Comparison of ENCODE assay signal across 21 cellular contexts in genomic region chr20:56796345-56796744, GRCh38.
DNase-seq lines count a peak whose midpoint lies in the region; ATAC-seq, FAIRE-seq and TF ChIP-seq lines count a peak whose summit lies in the region.
"Had no signal": no experiment of that assay in that cellular context is flagged by ENCODE, and none has a peak within 500 bp of the region (broad histone marks: within the 10 kb centered on the region; RNA-seq: fewer than 3 reads in every experiment).

No MANE protein-coding gene starts in this region.

- TF ChIP-seq RAD21 in liver (IDR thresholded peaks at IDR 0.05) (peak in 1 of 2 donors; percentile 31), HepG2 (CRISPR knock-in tag; IDR thresholded peaks at IDR 0.05) (no peak), SK-N-SH (IDR thresholded peaks at IDR 0.05; ENCODE audit: low read length) (no peak)

- H3K9me3 ChIP-seq in liver (ENCODE audit: control insufficient read depth in 4 of 4, low read length in 3 of 4) (no peaks in the 10 kb centered on the region), HepG2 (ENCODE audit: low read length) (peaks cover 16% of the 10 kb centered on the region), PC-9 (ENCODE audit: insufficient read depth, low read depth) (no peaks in the 10 kb centered on the region; the same call in 1 of the 2 replicates), SK-N-SH (no peaks in the 10 kb centered on the region), gastrocnemius medialis (no peaks in the 10 kb centered on the region)
- H3K9me3 ChIP-seq: BE2C had no signal

- no peak overlapping the region for H3K4me2 ChIP-seq in HepG2 (ENCODE audit: low read depth, low read length)
- no peak overlapping the region for H3K4me2 ChIP-seq in PC-9
- no peak overlapping the region for H3K4me2 ChIP-seq in SK-N-SH

- no peaks in the 10 kb centered on the region for H3K9me2 ChIP-seq in PC-9 (ENCODE audit: insufficient read depth)
- no peaks in the 10 kb centered on the region for H3K9me2 ChIP-seq in SK-N-SH

- in situ Hi-C loops in HepG2 (cut with HindIII; ENCODE audit: extremely low pct_ligation_motif_present, low pct_unique_long_range_greater_than_20kb), result no loop called here
- in situ Hi-C loops in gastrocnemius medialis (cut with MboI; ENCODE audit: low sequenced_read_pairs in 4 of 4), result no loop called here

- TF ChIP-seq EP300 in HepG2 (IDR thresholded peaks at IDR 0.05; ENCODE audit: low read depth in 2 of 2, low read length in 2 of 2), result no peak
- TF ChIP-seq EP300 in HepG2 (CRISPR knock-in tag; IDR thresholded peaks at IDR 0.05; ENCODE audit: borderline replicate concordance), result no peak
- TF ChIP-seq EP300 in SK-N-SH (IDR thresholded peaks at IDR 0.05; ENCODE audit: borderline replicate concordance in 1 of 2, low read depth in 1 of 2, low read length in 1 of 2), result no peak

- H3K4me1 ChIP-seq in liver (ENCODE audit: control insufficient read depth in 4 of 4, insufficient read depth in 4 of 4, low read length in 3 of 4) (peaks cover 7 to 36% (median 29%) of the 10 kb centered on the region in 4 donors), HepG2 (ENCODE audit: insufficient read depth, low read length) (no peaks in the 10 kb centered on the region), PC-9 (replicated peaks; ENCODE audit: insufficient read depth) (peaks cover 16% of the 10 kb centered on the region), SK-N-SH (ENCODE audit: control insufficient read depth in 1 of 2, insufficient read depth in 2 of 2, low read depth in 1 of 2, low read length in 1 of 2) (no peaks in the 10 kb centered on the region), gastrocnemius medialis (no peaks in the 10 kb centered on the region)
- H3K4me1 ChIP-seq: BE2C had no signal

- intact Hi-C loops in HepG2 (cut with micrococcal nuclease; ENCODE audit: unreplicated experiment), result no loop called here
- intact Hi-C loops in PC-9 (cut with micrococcal nuclease; ENCODE audit: unreplicated experiment), result no loop called here
- intact Hi-C loops in gastrocnemius medialis (cut with DNase I; ENCODE audit: low total_unique reads), result no loop called here

- H3K36me3 ChIP-seq in liver (ENCODE audit: control insufficient read depth in 4 of 4, insufficient read depth in 3 of 4, low read depth in 1 of 4, low read length in 3 of 4), result no peaks in the 10 kb centered on the region
- H3K36me3 ChIP-seq in HepG2 (replicated peaks in 1 of 2; ENCODE audit: control insufficient read depth in 1 of 2, insufficient read depth in 2 of 2, low read length in 2 of 2), result no peaks in the 10 kb centered on the region
- no peaks in the 10 kb centered on the region for H3K36me3 ChIP-seq in PC-9 (ENCODE audit: low read depth)
- no peaks in the 10 kb centered on the region for H3K36me3 ChIP-seq in SK-N-SH (replicated peaks in 1 of 2; ENCODE audit: control insufficient read depth in 1 of 2, insufficient read depth in 2 of 2, low read length in 1 of 2)
- H3K36me3 ChIP-seq in gastrocnemius medialis, result no peaks in the 10 kb centered on the region
- H3K36me3 ChIP-seq: BE2C had no signal

- TF ChIP-seq CTCF in liver (IDR thresholded peaks at IDR 0.05; ENCODE audit: low read depth, low read length, missing input control) (no peak), HepG2 (CRISPR knock-in tag; IDR thresholded peaks at IDR 0.05) (no peak), PC-9 (conservative IDR thresholded peaks at IDR 0.05) (no peak), SK-N-SH (IDR thresholded peaks at IDR 0.05) (no peak), gastrocnemius medialis (IDR thresholded peaks at IDR 0.05 in 4 of 5, conservative IDR thresholded peaks at IDR 0.05 in 1 of 5) (no peak)

- no peak for DNase-seq in HepG2 (ENCODE audit: low spot score)
- DNase-seq in PC-9, result peak; percentile 46 to 65
- DNase-seq in amniotic epithelial cell (ENCODE audit: low read depth), result peak; percentile 10
- no peak for DNase-seq in activated CD8-positive, alpha-beta memory T cell treated with anti-CD3 and anti-CD28 coated beads, Interleukin-2, amount 50 U/mL, for 4 hours
- no peak for DNase-seq in SK-N-SH
- DNase-seq in hepatic stellate cell (ENCODE audit: low spot score), result no peak
- no peak for DNase-seq in gastrocnemius medialis
- DNase-seq: BE2C; Calu3; CD4-positive, CD25-positive, alpha-beta regulatory T cell; EL; KG1; NCI-H1105; NCI-H1694; NCI-H2107; NCI-H510A; NCI-H748 treated with DMSO at 0.1 percent for 48 hours; T-cell had no signal

- H3K9ac ChIP-seq in liver (ENCODE audit: low read depth in 1 of 2, low read length in 2 of 2) (no peak overlapping the region), HepG2 (ENCODE audit: insufficient read depth, low read depth, low read length) (no peak overlapping the region), SK-N-SH (no peak overlapping the region)

- H3F3A ChIP-seq in PC-9 (ENCODE audit: insufficient read depth, low read depth) (no peaks in the 10 kb centered on the region), SK-N-SH (replicated peaks; ENCODE audit: insufficient read depth) (no peaks in the 10 kb centered on the region)

- H3K4me3 ChIP-seq in liver (ENCODE audit: low read depth in 1 of 3, low read length in 3 of 3), result no peak overlapping the region
- no peak overlapping the region for H3K4me3 ChIP-seq in HepG2 (replicated peaks in 1 of 3; ENCODE audit: insufficient read depth in 1 of 3, low read depth in 2 of 3, low read length in 3 of 3)
- H3K4me3 ChIP-seq in PC-9, result no peak overlapping the region
- no peak overlapping the region for H3K4me3 ChIP-seq in SK-N-SH (ENCODE audit: low read depth in 2 of 2, low read length in 1 of 2)
- no peak overlapping the region for H3K4me3 ChIP-seq in gastrocnemius medialis

- H3K27ac ChIP-seq in liver (ENCODE audit: low read depth in 1 of 2, low read length in 2 of 2) (peak overlapping the region; percentile 69 to 82), HepG2 (ENCODE audit: extremely low read length, insufficient read depth, low read length) (no peak overlapping the region), PC-9 (no peak overlapping the region), SK-N-SH (ENCODE audit: low read depth in 2 of 2, low read length in 1 of 2) (no peak overlapping the region), gastrocnemius medialis (no peak overlapping the region)

- FAIRE-seq in HepG2 (lab: Jason Lieb, UNC), result no peak
- FAIRE-seq: A204.1, GM12891 had no signal

- ATAC-seq in HepG2 (no peak), gastrocnemius medialis (no peak)
- ATAC-seq: T-cell had no signal

- H3K27me3 ChIP-seq in liver (ENCODE audit: control insufficient read depth in 4 of 4, insufficient read depth in 4 of 4, low read length in 3 of 4) (no peaks in the 10 kb centered on the region), HepG2 (ENCODE audit: control insufficient read depth in 1 of 2, insufficient read depth in 2 of 2, low read length in 2 of 2) (peaks cover 0 to 23% of the 10 kb centered on the region in 2 experiments; a peak in 3 of 5 replicates), PC-9 (ENCODE audit: insufficient read depth, low read depth) (no peaks in the 10 kb centered on the region), SK-N-SH (ENCODE audit: insufficient read depth) (peaks cover 75% of the 10 kb centered on the region), gastrocnemius medialis (no peaks in the 10 kb centered on the region)
- H3K27me3 ChIP-seq: BE2C had no signal

- H2AFZ ChIP-seq in HepG2 (ENCODE audit: low read length) (no peak overlapping the region), PC-9 (no peak overlapping the region), SK-N-SH (ENCODE audit: low read depth) (no peak overlapping the region)

- CTCF ChIA-PET in HepG2 (lab: Yijun Ruan, JAX; ENCODE audit: low intra/inter-chr PET ratio, low total read pairs) (no interaction called here), PC-9 (lab: Charles Lee) (no interaction called here), SK-N-SH (lab: Yijun Ruan, JAX) (no interaction called here)

- H4K20me1 ChIP-seq in HepG2 (ENCODE audit: insufficient read depth, low read length) (no peaks in the 10 kb centered on the region), PC-9 (ENCODE audit: insufficient read depth) (no peaks in the 10 kb centered on the region), SK-N-SH (ENCODE audit: insufficient read depth) (no peaks in the 10 kb centered on the region)

- 20% methylated on average over 3 of the region's 3 CpGs for WGBS in liver
- WGBS in HepG2 (ENCODE audit: low lambda C conversion rate), result 21% methylated on average over 3 of the region's 3 CpGs
- WGBS in SK-N-SH (ENCODE audit: low lambda C conversion rate), result 25% methylated on average over 3 of the region's 3 CpGs

- TF ChIP-seq POLR2A in HepG2 (IDR thresholded peaks at IDR 0.05; ENCODE audit: insufficient read depth in 1 of 2, low read depth in 2 of 2, low read length in 2 of 2) (no peak), gastrocnemius medialis (IDR thresholded peaks at IDR 0.05) (no peak)

- POLR2A ChIA-PET in HepG2 (lab: Yijun Ruan, JAX), result no interaction called here
- POLR2A ChIA-PET in PC-9 (lab: Charles Lee; ENCODE audit: unreplicated experiment), result interaction anchor here (0.5 kb wide), 1 partner anchor 147 kb away, joined by 3 read pairs; no protein-coding TSS in a partner anchor
- POLR2A ChIA-PET in SK-N-SH (lab: Yijun Ruan, JAX), result no interaction called here

- H3K79me2 ChIP-seq in HepG2 (ENCODE audit: insufficient read depth, low read length), result no peaks in the 10 kb centered on the region
- no peaks in the 10 kb centered on the region for H3K79me2 ChIP-seq in PC-9 (ENCODE audit: low read depth)
- no peaks in the 10 kb centered on the region for H3K79me2 ChIP-seq in SK-N-SH (ENCODE audit: insufficient read depth)

- BruUV-seq in HepG2 (replicated peaks; lab: Mats Ljungman, UMichigan) (no TSS peak), PC-9 (replicated peaks; lab: Mats Ljungman, UMichigan) (no TSS peak)

TF ChIP-seq in liver, 16 proteins besides CTCF, POLR2A, EP300 and RAD21 (continues in another document):
- TF ChIP-seq HNF4A (conservative IDR thresholded peaks at IDR 0.05), result peak; percentile 11 to 52
- peak in 1 of 2 donors; percentile 52 for TF ChIP-seq JUND (IDR thresholded peaks at IDR 0.05)
- TF ChIP-seq FOXA1 (IDR thresholded peaks at IDR 0.05), result no peak
- peak; percentile 20 to 66 for TF ChIP-seq RXRA (IDR thresholded peaks at IDR 0.05)
- TF ChIP-seq TAF1 (conservative IDR thresholded peaks at IDR 0.05), result no peak
- no peak for TF ChIP-seq NR2F2 (IDR thresholded peaks at IDR 0.05)
- no peak for TF ChIP-seq HNF4G (IDR thresholded peaks at IDR 0.05)

TF ChIP-seq in HepG2, 621 proteins besides CTCF, POLR2A, EP300 and RAD21 (continues in another document):
- no peak for TF ChIP-seq MLLT10 (CRISPR knock-in tag; IDR thresholded peaks at IDR 0.05)
- TF ChIP-seq ZNF598 (CRISPR knock-in tag; IDR thresholded peaks at IDR 0.05; ENCODE audit: borderline replicate concordance), result no peak

TF ChIP-seq in SK-N-SH, 30 proteins besides CTCF, POLR2A, EP300 and RAD21 (continues in another document):
- TF ChIP-seq TCF12 (IDR thresholded peaks at IDR 0.05) (no peak), ELF1 (IDR thresholded peaks at IDR 0.05) (no peak), TAF1 (IDR thresholded peaks at IDR 0.05; ENCODE audit: borderline replicate concordance, low read depth, low read length) (no peak)
- TF ChIP-seq, protein P1, sequence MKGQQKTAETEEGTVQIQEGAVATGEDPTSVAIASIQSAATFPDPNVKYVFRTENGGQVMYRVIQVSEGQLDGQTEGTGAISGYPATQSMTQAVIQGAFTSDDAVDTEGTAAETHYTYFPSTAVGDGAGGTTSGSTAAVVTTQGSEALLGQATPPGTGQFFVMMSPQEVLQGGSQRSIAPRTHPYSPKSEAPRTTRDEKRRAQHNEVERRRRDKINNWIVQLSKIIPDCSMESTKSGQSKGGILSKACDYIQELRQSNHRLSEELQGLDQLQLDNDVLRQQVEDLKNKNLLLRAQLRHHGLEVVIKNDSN (IDR thresholded peaks at IDR 0.05; ENCODE audit: borderline replicate concordance, low read depth), result no peak

Comparison
In these comparisons a context has a peak if more than half of its experiments do, and no peak if none do; other contexts are left out.
1. H3K27ac ChIP-seq: peak in liver (2 of 2); none in HepG2 (single experiment), PC-9 (single experiment), SK-N-SH (0 of 2) and gastrocnemius medialis (0 of 4).
2. DNase-seq: peak in PC-9 (2 of 2) and amniotic epithelial cell (single experiment); none in HepG2 (single experiment), activated CD8-positive, alpha-beta memory T cell treated with anti-CD3 and anti-CD28 coated beads, Interleukin-2, amount 50 U/mL, for 4 hours (single experiment), SK-N-SH (single experiment), hepatic stellate cell (single experiment) and gastrocnemius medialis (0 of 2).